ENCODE assay signal across 9 cellular contexts in genomic region chr15:98671060-98672008, GRCh38. TPM values are rescaled to one million over a fixed set of nuclear protein-coding genes. Genes with fewer than 3 reads are reported as not detected.
A peak's percentile ranks its signal among the peaks of the same experiment; 100 is the strongest.
DNase-seq lines count a peak whose midpoint lies in the region; ATAC-seq and TF ChIP-seq lines count a peak whose summit lies in the region.
"Had no signal": no experiment of that assay in that cellular context is flagged by ENCODE, and none has a peak within 500 bp of the region (broad histone marks: within the 10 kb centered on the region; RNA-seq: fewer than 3 reads in every experiment).

No MANE protein-coding gene starts in this region.

- H3K27ac ChIP-seq in heart right ventricle (peak overlapping the region; percentile 45 to 87 (median 78)), esophagus muscularis mucosa (replicated peaks in 1 of 4) (peak overlapping the region; percentile 12 to 67 (median 57)), muscle layer of duodenum (ENCODE audit: low read length) (peak overlapping the region; percentile 69), vagina (peak overlapping the region; percentile 59)

- TF ChIP-seq POLR2A in esophagus muscularis mucosa (IDR thresholded peaks at IDR 0.05; ENCODE audit: low read depth) = no peak
- no peak for TF ChIP-seq POLR2A in vagina (IDR thresholded peaks at IDR 0.05)

- H3K4me1 ChIP-seq in heart right ventricle (peaks cover 14 to 99% (median 82%) of the 10 kb centered on the region in 9 donors), esophagus muscularis mucosa (peaks cover 72 to 87% (median 77%) of the 10 kb centered on the region in 4 donors), muscle layer of duodenum (ENCODE audit: control insufficient read depth in 1 of 2, insufficient read depth in 2 of 2, low read length in 2 of 2) (peaks cover 10 to 45% of the 10 kb centered on the region in 2 donors), vagina (peaks cover 83% of the 10 kb centered on the region)

- TF ChIP-seq CTCF in heart right ventricle (IDR thresholded peaks at IDR 0.05) = no peak
- no peak for TF ChIP-seq CTCF in esophagus muscularis mucosa (IDR thresholded peaks at IDR 0.05)
- TF ChIP-seq CTCF in vagina (IDR thresholded peaks at IDR 0.05) = no peak
- no peak for TF ChIP-seq CTCF in GM20000 (IDR thresholded peaks at IDR 0.05; ENCODE audit: extremely low read depth, missing control alignments)

- H3K27me3 ChIP-seq in heart right ventricle (no peaks in the 10 kb centered on the region), esophagus muscularis mucosa (no peaks in the 10 kb centered on the region), muscle layer of duodenum (ENCODE audit: low read depth, low read length) (no peaks in the 10 kb centered on the region), vagina (no peaks in the 10 kb centered on the region)

- H3K9me3 ChIP-seq in heart right ventricle = no peaks in the 10 kb centered on the region
- H3K9me3 ChIP-seq in esophagus muscularis mucosa = no peaks in the 10 kb centered on the region
- H3K9me3 ChIP-seq in muscle layer of duodenum (ENCODE audit: control insufficient read depth in 1 of 2, low read length in 2 of 2) = no peaks in the 10 kb centered on the region
- H3K9me3 ChIP-seq in vagina = no peaks in the 10 kb centered on the region

- intact Hi-C loops in heart right ventricle (cut with DNase I) = loop anchor here in 2 of 10 donors (5.0 to 10.0 kb wide), 2 partner anchors 41 to 53 kb away; no protein-coding TSS in a partner anchor
- intact Hi-C loops in left ventricle myocardium superior (cut with micrococcal nuclease) = loop anchor here (10.0 kb wide), 1 partner anchor 53 kb away; no protein-coding TSS in a partner anchor
- intact Hi-C loops in esophagus muscularis mucosa (cut with DNase I) = no loop called here
- intact Hi-C loops in vagina (cut with DNase I) = no loop called here

- H3K4me3 ChIP-seq in heart right ventricle (peak overlapping the region in 3 of 10 donors; percentile 5 to 15 (median 10)), esophagus muscularis mucosa (no peak overlapping the region), muscle layer of duodenum (ENCODE audit: low read depth in 1 of 2, low read length in 2 of 2) (no peak overlapping the region), vagina (no peak overlapping the region)

- ATAC-seq in heart right ventricle = peak in 1 of 8 donors; percentile 40
- no peak for ATAC-seq in left ventricle myocardium superior
- ATAC-seq in GM19452 (IDR thresholded peaks at IDR 0.05; ENCODE audit: unreplicated experiment) = no peak

- WGBS in heart right ventricle, 2 donors = 45 to 46% methylated on average over 6 of the region's 6 CpGs
- 59% methylated on average over 6 of the region's 6 CpGs for WGBS in esophagus muscularis mucosa

- no peak for TF ChIP-seq EP300 in esophagus muscularis mucosa (IDR thresholded peaks at IDR 0.05)

- no peaks in the 10 kb centered on the region for H3K36me3 ChIP-seq in heart right ventricle
- H3K36me3 ChIP-seq in esophagus muscularis mucosa = no peaks in the 10 kb centered on the region
- no peaks in the 10 kb centered on the region for H3K36me3 ChIP-seq in muscle layer of duodenum (ENCODE audit: control insufficient read depth in 1 of 2, insufficient read depth in 2 of 2, low read length in 2 of 2)
- no peaks in the 10 kb centered on the region for H3K36me3 ChIP-seq in vagina

- no peak for DNase-seq in heart right ventricle
- no peak for DNase-seq in left ventricle myocardium superior
- no peak for DNase-seq in esophagus muscularis mucosa (ENCODE audit: extremely low spot score)
- no peak for DNase-seq in vagina (ENCODE audit: extremely low spot score in 2 of 2)
- DNase-seq in GM20000 (ENCODE audit: low spot score) = no peak
- DNase-seq in effector CD8-positive, alpha-beta T cell (lab: John Stamatoyannopoulos, UW) = no peak
- DNase-seq: activated CD8-positive, alpha-beta memory T cell treated with anti-CD3 and anti-CD28 coated beads, Interleukin-2, amount 50 U/mL, for 48 hours had no signal

RNA-seq across cellular contexts. Expression of gene IGF1R, which starts 23.0 kb away (rescaled TPM):
- total RNA-seq in heart right ventricle (10 to 100 TPM; 32.3 to 88.2 (median 50.0) TPM), left ventricle myocardium superior (33.3 TPM), esophagus muscularis mucosa (10 to 100 TPM; 33.6 to 95.3 (median 49.7) TPM), vagina (97.7 TPM)
- polyA plus RNA-seq in heart right ventricle = 1 to 10 TPM; 3.4 to 8.4 TPM
